Comparison of ENCODE assay signal across 19 cellular contexts in genomic region chr20:62242196-62242595, GRCh38. TPM values are rescaled to one million over a fixed set of nuclear protein-coding genes. Genes with fewer than 3 reads are reported as not detected.
DNase-seq lines count a peak whose midpoint lies in the region; ATAC-seq and TF ChIP-seq lines count a peak whose summit lies in the region.
"Had no signal": no experiment of that assay in that cellular context is flagged by ENCODE, and none has a peak within 500 bp of the region (broad histone marks: within the 10 kb centered on the region; RNA-seq: fewer than 3 reads in every experiment).

No MANE protein-coding gene starts in this region.

- H3K9me3 ChIP-seq in heart left ventricle (no peaks in the 10 kb centered on the region), body of pancreas (no peaks in the 10 kb centered on the region), mesenchymal stem cell (ENCODE audit: control insufficient read depth, low read length) (no peaks in the 10 kb centered on the region), suprapubic skin (no peaks in the 10 kb centered on the region)
- H3K9me3 ChIP-seq: tibial artery had no signal

- ATAC-seq in heart left ventricle = peak in 1 of 4 donors; percentile 6
- no peak for ATAC-seq in body of pancreas
- ATAC-seq in GM18907 (IDR thresholded peaks at IDR 0.05; ENCODE audit: unreplicated experiment) = no peak
- ATAC-seq in stimulated activated naive CD8-positive, alpha-beta T cell treated with anti-CD3 and anti-CD28 coated beads, Interleukin-15, amount 100 ng/mL, for 72 hours = no peak
- ATAC-seq in GM18519 (IDR thresholded peaks at IDR 0.05; ENCODE audit: low FRiP score, unreplicated experiment) = no peak
- ATAC-seq: HCT116 had no signal

- no peak overlapping the region for H3K4ac ChIP-seq in mesenchymal stem cell (ENCODE audit: low read depth in 1 of 2, low read length in 2 of 2)

- intact Hi-C loops in heart left ventricle (cut with DNase I) (loop anchor here in 1 of 10 donors (5.0 kb wide), 1 partner anchor 140 kb away; no protein-coding TSS in a partner anchor), cardiac septum (cut with DNase I) (no loop called here), body of pancreas (cut with DNase I) (loop anchor here (10.0 kb wide), 1 partner anchor 53 kb away; no protein-coding TSS in a partner anchor)

- H3K27me3 ChIP-seq in heart left ventricle = no peaks in the 10 kb centered on the region
- H3K27me3 ChIP-seq in body of pancreas = no peaks in the 10 kb centered on the region
- H3K27me3 ChIP-seq in mesenchymal stem cell (ENCODE audit: control insufficient read depth in 1 of 2, insufficient read depth in 1 of 2, low read length in 2 of 2) = no peaks in the 10 kb centered on the region
- no peaks in the 10 kb centered on the region for H3K27me3 ChIP-seq in suprapubic skin
- H3K27me3 ChIP-seq: tibial artery had no signal

- no peaks in the 10 kb centered on the region for H3K27me3 Mint-ChIP-seq in stimulated activated naive CD8-positive, alpha-beta T cell treated with anti-CD3 and anti-CD28 coated beads, Interleukin-15, amount 100 ng/mL, for 72 hours
- H3K27me3 Mint-ChIP-seq: activated CD4-positive, alpha-beta memory T cell treated with anti-CD3 and anti-CD28 coated beads for 36 hours had no signal

- no peak for TF ChIP-seq EP300 in suprapubic skin (IDR thresholded peaks at IDR 0.05)

- H2BK15ac ChIP-seq in mesenchymal stem cell (ENCODE audit: low read depth, poor library complexity, severe bottlenecking) = no peak overlapping the region

- no peak overlapping the region for H3K18ac ChIP-seq in mesenchymal stem cell (ENCODE audit: low read depth in 1 of 2, low read length in 2 of 2)

- no peak overlapping the region for H2AFZ ChIP-seq in mesenchymal stem cell (ENCODE audit: low read depth, low read length)

- H3K4me1 Mint-ChIP-seq in stimulated activated naive CD8-positive, alpha-beta T cell treated with anti-CD3 and anti-CD28 coated beads, Interleukin-15, amount 100 ng/mL, for 72 hours = peaks cover 72% of the 10 kb centered on the region

- no peak overlapping the region for H3K4me3 Mint-ChIP-seq in stimulated activated naive CD8-positive, alpha-beta T cell treated with anti-CD3 and anti-CD28 coated beads, Interleukin-15, amount 100 ng/mL, for 72 hours
- H3K4me3 Mint-ChIP-seq: activated CD4-positive, alpha-beta memory T cell treated with anti-CD3 and anti-CD28 coated beads for 36 hours; CD14-positive monocyte had no signal

- no peak overlapping the region for H3K27ac Mint-ChIP-seq in stimulated activated naive CD8-positive, alpha-beta T cell treated with anti-CD3 and anti-CD28 coated beads, Interleukin-15, amount 100 ng/mL, for 72 hours

- no peak overlapping the region for H3K23ac ChIP-seq in mesenchymal stem cell (ENCODE audit: low read length in 2 of 2)

- H2BK5ac ChIP-seq in mesenchymal stem cell (ENCODE audit: low read depth, low read length, poor library complexity, severe bottlenecking) = no peak overlapping the region

- H2BK120ac ChIP-seq in mesenchymal stem cell (ENCODE audit: low read depth, low read length) = no peak overlapping the region

- 37 to 58% (median 47%) methylated on average over 6 of the region's 6 CpGs for WGBS in heart left ventricle, 4 donors
- WGBS in body of pancreas, 2 donors = 51 to 56% methylated on average over 6 of the region's 6 CpGs
- 93% methylated on average over 6 of the region's 6 CpGs for WGBS in mesenchymal stem cell
- whole genome bisulfite sequencing in suprapubic skin = 77% methylated on average over 6 of the region's 6 CpGs

- no peaks in the 10 kb centered on the region for H3K9me3 Mint-ChIP-seq in stimulated activated naive CD8-positive, alpha-beta T cell treated with anti-CD3 and anti-CD28 coated beads, Interleukin-15, amount 100 ng/mL, for 72 hours
- H3K9me3 Mint-ChIP-seq: activated CD4-positive, alpha-beta memory T cell treated with anti-CD3 and anti-CD28 coated beads for 36 hours had no signal

- H2BK12ac ChIP-seq in mesenchymal stem cell (ENCODE audit: low read length in 2 of 2) = peak overlapping the region in 1 of 2 experiments; percentile 6

- H3K36me3 ChIP-seq in heart left ventricle = peaks cover 0 to 13% (median 0%) of the 10 kb centered on the region in 9 donors
- no peaks in the 10 kb centered on the region for H3K36me3 ChIP-seq in body of pancreas (replicated peaks in 1 of 2; ENCODE audit: insufficient read depth in 1 of 2, low read depth in 2 of 2)
- peaks cover 16 to 59% of the 10 kb centered on the region in 2 experiments for H3K36me3 ChIP-seq in mesenchymal stem cell (ENCODE audit: control insufficient read depth in 1 of 2, insufficient read depth in 2 of 2, low read depth in 1 of 2, low read length in 2 of 2)
- H3K36me3 ChIP-seq in suprapubic skin = peaks cover 4% of the 10 kb centered on the region

- H4K91ac ChIP-seq in mesenchymal stem cell (ENCODE audit: low read length) = no peak overlapping the region

- no peak overlapping the region for H3K14ac ChIP-seq in mesenchymal stem cell (ENCODE audit: low read length in 2 of 2)

- no peak overlapping the region for H3K4me2 ChIP-seq in mesenchymal stem cell (ENCODE audit: low read length, poor library complexity, severe bottlenecking)

- no peak overlapping the region for H3K9ac ChIP-seq in mesenchymal stem cell (ENCODE audit: low read length)

- TF ChIP-seq POLR2A in heart left ventricle (IDR thresholded peaks at IDR 0.05) = no peak
- TF ChIP-seq POLR2A in body of pancreas (IDR thresholded peaks at IDR 0.05) = no peak
- no peak for TF ChIP-seq POLR2A in suprapubic skin (IDR thresholded peaks at IDR 0.05)

- H3K4me1 ChIP-seq in heart left ventricle (peaks cover 6 to 87% (median 70%) of the 10 kb centered on the region in 12 donors), body of pancreas (peaks cover 88% of the 10 kb centered on the region), mesenchymal stem cell (ENCODE audit: control insufficient read depth, insufficient read depth, low read depth, low read length) (peaks cover 23% of the 10 kb centered on the region), suprapubic skin (peaks cover 75% of the 10 kb centered on the region)

- H4K8ac ChIP-seq in mesenchymal stem cell (ENCODE audit: low read length) = no peak overlapping the region

- peak in 1 of 5 donors; percentile 35 for DNase-seq in heart left ventricle
- DNase-seq in cardiac septum (ENCODE audit: low spot score) = no peak
- DNase-seq in body of pancreas = no peak
- peak; percentile 15 for DNase-seq in mesenchymal stem cell
- no peak for DNase-seq in suprapubic skin (ENCODE audit: low spot score in 2 of 2)
- DNase-seq in stimulated activated naive CD8-positive, alpha-beta T cell treated with anti-CD3 and anti-CD28 coated beads, Interleukin-15, amount 100 ng/mL, for 72 hours = no peak
- DNase-seq: activated CD4-positive, alpha-beta memory T cell treated with anti-CD3 and anti-CD28 coated beads for 36 hours; activated T-cell treated with anti-CD3 and anti-CD28 coated beads, Interleukin-2, amount 50 U/mL, for 1 hour; DMS79; Karpas-422; NCI-H1105; NCI-H526; tibial artery had no signal

- H2AK5ac ChIP-seq in mesenchymal stem cell (ENCODE audit: low read length, severe bottlenecking) = no peak overlapping the region

- TF ChIP-seq CTCF in heart left ventricle (IDR thresholded peaks at IDR 0.05) (no peak), body of pancreas (IDR thresholded peaks at IDR 0.05) (no peak), suprapubic skin (IDR thresholded peaks at IDR 0.05) (no peak)

- peaks cover 29% of the 10 kb centered on the region for H3K79me1 ChIP-seq in mesenchymal stem cell (replicated peaks; ENCODE audit: low read length, poor library complexity, severe bottlenecking)

- peak overlapping the region in 11 of 12 donors; percentile 25 to 92 (median 63) for H3K27ac ChIP-seq in heart left ventricle
- H3K27ac ChIP-seq in body of pancreas = peak overlapping the region; percentile 79 to 93 (median 86)
- no peak overlapping the region for H3K27ac ChIP-seq in mesenchymal stem cell (ENCODE audit: low read length, poor library complexity, severe bottlenecking)
- H3K27ac ChIP-seq in suprapubic skin = peak overlapping the region; percentile 83
- H3K27ac ChIP-seq: tibial artery had no signal

- no peak overlapping the region for H3K4me3 ChIP-seq in heart left ventricle
- H3K4me3 ChIP-seq in body of pancreas = no peak overlapping the region
- no peak overlapping the region for H3K4me3 ChIP-seq in mesenchymal stem cell (ENCODE audit: insufficient read depth in 1 of 2, low read depth in 1 of 2, low read length in 2 of 2)
- no peak overlapping the region for H3K4me3 ChIP-seq in suprapubic skin
- H3K4me3 ChIP-seq: tibial artery had no signal

RNA-seq across cellular contexts. Expression of gene OSBPL2, which starts 3.9 kb away (rescaled TPM):
- total RNA-seq in heart left ventricle (10 to 100 TPM; 20.7 to 57.9 (median 40.3) TPM), cardiac septum (55.1 TPM), body of pancreas (10 to 100 TPM; 54.5 to 71.9 TPM), suprapubic skin (100 to 1,000 TPM in 1 of 4 donors, 10 to 100 TPM in 3; 78.1 to 132 (median 84.0) TPM)
- 10 to 100 TPM; 20.0 to 21.7 TPM for polyA plus RNA-seq in heart left ventricle
- 22.3 TPM for polyA plus RNA-seq in mesenchymal stem cell (2013, experiment 1 of 2)
- 22.7 TPM for polyA plus RNA-seq in mesenchymal stem cell (2013, experiment 2 of 2)

RNA-seq across cellular contexts. Expression of gene HRH3, which starts 22.1 kb away (rescaled TPM):
- total RNA-seq in heart left ventricle = not detected
- polyA plus RNA-seq in heart left ventricle = not detected
- not detected for total RNA-seq in cardiac septum
- under 1 TPM in 1 of 2 donors, not detected in 1; 0.33 TPM for total RNA-seq in body of pancreas
- not detected for polyA plus RNA-seq in mesenchymal stem cell (2013, experiment 1 of 2)
- polyA plus RNA-seq in mesenchymal stem cell (2013, experiment 2 of 2) = not detected
- not detected for total RNA-seq in suprapubic skin
- total RNA-seq: A673; activated CD4-positive, alpha-beta memory T cell treated with anti-CD3 and anti-CD28 coated beads for 36 hours; bronchial epithelial cell had no signal
- polyA plus RNA-seq: CD14-positive monocyte had no signal

RNA-seq across cellular contexts. Expression of gene MTG2, which starts 59.4 kb away (rescaled TPM):
- 10 to 100 TPM; 20.7 to 36.8 (median 26.5) TPM for total RNA-seq in heart left ventricle
- polyA plus RNA-seq in heart left ventricle = 10 to 100 TPM; 28.9 to 40.7 TPM
- 26.6 TPM for total RNA-seq in cardiac septum
- 10 to 100 TPM in 1 of 2 donors, 1 to 10 TPM in 1; 8.8 to 16.5 TPM for total RNA-seq in body of pancreas
- 27.8 TPM for polyA plus RNA-seq in mesenchymal stem cell (2013, experiment 1 of 2)
- polyA plus RNA-seq in mesenchymal stem cell (2013, experiment 2 of 2) = 26.3 TPM
- 10 to 100 TPM; 19.1 to 43.0 (median 30.3) TPM for total RNA-seq in suprapubic skin
